8 cellular contexts compared by ENCODE assay signal in the genomic region with DNA sequence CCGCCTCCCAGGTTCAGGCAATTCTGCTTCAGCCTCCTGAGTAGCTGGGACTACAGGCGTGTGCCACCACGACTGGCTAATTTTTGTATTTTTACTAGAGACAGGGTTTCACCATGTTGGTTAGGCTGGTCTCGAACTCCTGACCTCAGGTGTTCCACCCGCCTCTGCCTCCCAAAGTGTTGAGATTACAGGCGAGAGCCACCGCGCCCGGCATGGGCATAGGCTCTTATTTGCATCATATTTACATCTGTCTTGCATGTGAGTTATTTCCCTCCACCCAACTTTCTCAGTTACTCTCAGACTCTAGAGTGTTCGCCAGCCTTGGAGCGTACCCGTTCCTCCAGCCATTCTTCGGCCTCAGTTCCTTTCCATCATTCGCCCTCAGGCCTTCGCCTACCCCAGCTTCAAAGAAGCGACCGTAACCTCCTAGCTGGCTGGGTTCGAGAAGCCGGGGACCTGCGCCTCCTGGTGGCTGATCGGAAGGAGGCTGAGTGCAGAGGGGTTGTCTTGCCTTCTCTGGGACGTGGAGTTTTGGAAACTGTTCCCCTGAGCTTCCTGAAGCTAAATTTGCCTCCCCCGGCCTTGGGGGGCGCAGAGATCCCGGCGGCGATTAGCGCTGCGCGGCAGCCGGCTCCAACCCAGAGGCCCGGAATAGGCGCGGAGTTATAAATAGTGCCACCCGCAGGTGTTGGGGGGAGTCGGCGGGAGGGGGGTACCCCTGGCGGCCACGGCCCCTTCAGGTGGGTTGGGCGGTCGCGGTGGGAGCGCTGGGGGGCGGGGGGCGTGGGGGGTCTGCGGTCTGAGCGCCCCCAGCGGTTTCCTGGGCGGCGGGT. TPM values are rescaled to one million over a fixed set of nuclear protein-coding genes. Genes with fewer than 3 reads are reported as not detected.
DNase-seq lines count a peak whose midpoint lies in the region; ATAC-seq and TF ChIP-seq lines count a peak whose summit lies in the region.

No MANE protein-coding gene starts in this region.

- H3K36me3 ChIP-seq in RWPE2 (ENCODE audit: low read depth) (peaks cover 5% of the 10 kb centered on the region; the same call in 1 of the 2 replicates), parathyroid adenoma (ENCODE audit: control insufficient read depth, insufficient read depth, low read length) (no peaks in the 10 kb centered on the region), aorta (ENCODE audit: control insufficient read depth in 1 of 2, insufficient read depth in 2 of 2, low read length in 1 of 2) (no peaks in the 10 kb centered on the region)

- ATAC-seq in RWPE2 (ENCODE audit: low read depth), result no peak
- ATAC-seq in aorta (ENCODE audit: low FRiP score), result no peak
- no peak for ATAC-seq in HG02571 (IDR thresholded peaks at IDR 0.05; ENCODE audit: unreplicated experiment)

- peak overlapping the region; percentile 78 for H3K4me2 ChIP-seq in parathyroid adenoma (ENCODE audit: low read length)

- peak overlapping the region; percentile 64 for H2AFZ ChIP-seq in parathyroid adenoma

- H3K27ac ChIP-seq in RWPE2 (ENCODE audit: poor library complexity, severe bottlenecking) (peak overlapping the region; percentile 96), parathyroid adenoma (no peak overlapping the region), aorta (ENCODE audit: low read depth in 1 of 2, low read length in 2 of 2) (peak overlapping the region in 1 of 2 donors; percentile 52)

- DNase-seq in CMK (ENCODE audit: low read depth) (peak; percentile 90), HUDEP-2 (lab: John Stamatoyannopoulos, UW; ENCODE audit: unreplicated experiment in 76 of 76) (peak in 68 of 76 experiments; percentile 34 to 82 (median 67)), RWPE2 (ENCODE audit: low spot score) (peak; percentile 55), glutamatergic neuron (peak; percentile 87), aorta (peak; percentile 80 to 92)
- DNase-seq in activated naive CD4-positive, alpha-beta T cell treated with Interleukin-2 at 50 U/mL for 16 hours, result peak; percentile 75

- TF ChIP-seq CTCF in RWPE2 (IDR thresholded peaks at IDR 0.05; ENCODE audit: poor library complexity, severe bottlenecking) (peak; percentile 81), glutamatergic neuron (IDR thresholded peaks at IDR 0.05; ENCODE audit: partially characterized antibody, unreplicated experiment) (peak; percentile 92), parathyroid adenoma (IDR thresholded peaks at IDR 0.05) (peak; percentile 66)

- H3K4me1 Mint-ChIP-seq in glutamatergic neuron (ENCODE audit: low read depth, unreplicated experiment), result peaks cover 4% of the 10 kb centered on the region

- H3K27me3 Mint-ChIP-seq in glutamatergic neuron (ENCODE audit: unreplicated experiment), result peaks cover 5% of the 10 kb centered on the region

- no peaks in the 10 kb centered on the region for H3K9me3 ChIP-seq in RWPE2 (ENCODE audit: severe bottlenecking)
- H3K9me3 ChIP-seq in parathyroid adenoma (ENCODE audit: control insufficient read depth, low read length), result no peaks in the 10 kb centered on the region
- no peaks in the 10 kb centered on the region for H3K9me3 ChIP-seq in aorta (ENCODE audit: control insufficient read depth, low read length)

- no peaks in the 10 kb centered on the region for H3K27me3 ChIP-seq in RWPE2 (ENCODE audit: insufficient read depth, poor library complexity, severe bottlenecking)
- no peaks in the 10 kb centered on the region for H3K27me3 ChIP-seq in parathyroid adenoma (ENCODE audit: control insufficient read depth, insufficient read depth, low read length)
- H3K27me3 ChIP-seq in aorta (ENCODE audit: control insufficient read depth in 1 of 2, insufficient read depth in 2 of 2, low read length in 1 of 2), result no peaks in the 10 kb centered on the region

- intact Hi-C loops in aorta (cut with DNase I), result loop anchor here in 1 of 2 donors (2.0 kb wide), 1 partner anchor 36 kb away; no protein-coding TSS in a partner anchor

- no peaks in the 10 kb centered on the region for H3K36me3 Mint-ChIP-seq in glutamatergic neuron (ENCODE audit: unreplicated experiment)

- WGBS in aorta, 2 donors, result 8% methylated on average over 46 to 50 of the region's 50 CpGs

- no peaks in the 10 kb centered on the region for H3K79me2 ChIP-seq in parathyroid adenoma

- H3K9ac ChIP-seq in parathyroid adenoma, result no peak overlapping the region

- peak overlapping the region; percentile 22 for H3K27ac Mint-ChIP-seq in glutamatergic neuron (ENCODE audit: unreplicated experiment)

- H3K4me1 ChIP-seq in RWPE2 (ENCODE audit: insufficient read depth, poor library complexity, severe bottlenecking) (peaks cover 6% of the 10 kb centered on the region), parathyroid adenoma (no peaks in the 10 kb centered on the region), aorta (ENCODE audit: control insufficient read depth in 1 of 2, insufficient read depth in 2 of 2, low read length in 2 of 2) (no peaks in the 10 kb centered on the region)

- peak overlapping the region; percentile 76 for H3K4me3 Mint-ChIP-seq in glutamatergic neuron (ENCODE audit: unreplicated experiment)

- H3K4me3 ChIP-seq in RWPE2 (ENCODE audit: severe bottlenecking), result no peak overlapping the region
- peak overlapping the region; percentile 60 for H3K4me3 ChIP-seq in parathyroid adenoma (ENCODE audit: low read depth, low read length)
- peak overlapping the region; percentile 22 to 30 for H3K4me3 ChIP-seq in aorta (ENCODE audit: low read length in 2 of 2)

- peaks cover 5% of the 10 kb centered on the region for H3K9me3 Mint-ChIP-seq in glutamatergic neuron (ENCODE audit: unreplicated experiment)

RNA-seq across cellular contexts. Expression of a gene that starts 3.6 kb away (rescaled TPM):
- 8.1 TPM for total RNA-seq in glutamatergic neuron (ENCODE audit: unreplicated experiment)
- total RNA-seq in aorta, result 10 to 100 TPM; 46.4 to 71.1 TPM
- 10 to 100 TPM; 23.3 to 32.8 TPM for polyA plus RNA-seq in aorta

RNA-seq across cellular contexts. Expression of a gene that starts 5.6 kb away (rescaled TPM):
- total RNA-seq in glutamatergic neuron (ENCODE audit: unreplicated experiment) (1.3 TPM), aorta (not detected)
- not detected for polyA plus RNA-seq in aorta

RNA-seq across cellular contexts. Expression of a gene that starts 15.9 kb away (rescaled TPM):
- total RNA-seq in glutamatergic neuron (ENCODE audit: unreplicated experiment), result 68.8 TPM
- 10 to 100 TPM; 14.5 to 17.6 TPM for total RNA-seq in aorta
- 10 to 100 TPM; 23.8 to 24.2 TPM for polyA plus RNA-seq in aorta

RNA-seq across cellular contexts. Expression of a gene that starts 24.6 kb away (rescaled TPM):
- total RNA-seq in glutamatergic neuron (ENCODE audit: unreplicated experiment) (22.8 TPM), aorta (10 to 100 TPM; 19.3 to 25.5 TPM)
- 10 to 100 TPM; 38.9 to 58.9 TPM for polyA plus RNA-seq in aorta

RNA-seq across cellular contexts. Expression of a gene that starts 28.5 kb away (rescaled TPM):
- total RNA-seq in glutamatergic neuron (ENCODE audit: unreplicated experiment) (155 TPM), aorta (100 to 1,000 TPM; 165 to 182 TPM)
- polyA plus RNA-seq in aorta, result 100 to 1,000 TPM in 1 of 2 donors, 10 to 100 TPM in 1; 39.1 to 179 TPM
